8 cellular contexts compared by ENCODE assay signal in genomic region chr5:136036991-136037705, GRCh38. TPM values are rescaled to one million over a fixed set of nuclear protein-coding genes. Genes with fewer than 3 reads are reported as not detected.
DNase-seq lines count a peak whose midpoint lies in the region; ATAC-seq, FAIRE-seq and TF ChIP-seq lines count a peak whose summit lies in the region.

No MANE protein-coding gene starts in this region.

- WGBS in right lobe of liver (ENCODE audit: insufficient coverage, low coverage, low lambda C conversion rate, missing lambda C conversion rate) = 53% methylated on average over 9 of the region's 10 CpGs
- 96% methylated on average over 10 of the region's 10 CpGs for WGBS in HepG2 (ENCODE audit: low lambda C conversion rate)
- WGBS in mesenchymal stem cell = 39% methylated on average over 9 of the region's 10 CpGs
- 64 to 82% (median 74%) methylated on average over 10 of the region's 10 CpGs for WGBS in adrenal gland, 4 donors

- no peak for TF ChIP-seq RAD21 in HepG2 (CRISPR knock-in tag; IDR thresholded peaks at IDR 0.05)

- peak overlapping the region; percentile 28 to 92 for H2BK12ac ChIP-seq in mesenchymal stem cell (ENCODE audit: low read length in 2 of 2)

- H3K36me3 ChIP-seq in right lobe of liver (peaks cover 0 to 5% (median 0%) of the 10 kb centered on the region in 4 donors), HepG2 (replicated peaks in 1 of 2; ENCODE audit: control insufficient read depth in 1 of 2, insufficient read depth in 2 of 2, low read length in 2 of 2) (peaks cover 21 to 62% of the 10 kb centered on the region in 2 experiments), mesenchymal stem cell (ENCODE audit: control insufficient read depth in 1 of 2, insufficient read depth in 2 of 2, low read depth in 1 of 2, low read length in 2 of 2) (peaks cover 24 to 77% of the 10 kb centered on the region in 2 experiments), adrenal gland (replicated peaks in 1 of 2) (no peaks in the 10 kb centered on the region)

- DNase-seq in right lobe of liver (no peak), HepG2 (ENCODE audit: low spot score) (no peak), NCI-H774 (lab: John Stamatoyannopoulos, UW) (peak; percentile 76), mesenchymal stem cell (peak; percentile 75), adrenal gland (no peak), NCI-H2171 treated with DMSO at 0.1 percent for 48 hours (lab: John Stamatoyannopoulos, UW) (no peak)
- peak; percentile 52 to 58 for DNase-seq in activated naive CD4-positive, alpha-beta T cell treated with anti-CD3 and anti-CD28 coated beads, Interleukin-2, amount 50 U/mL, for 72 hours (ENCODE audit: low spot score in 2 of 2)

- H3K4me1 ChIP-seq in right lobe of liver (no peaks in the 10 kb centered on the region), HepG2 (ENCODE audit: insufficient read depth, low read length) (peaks cover 35% of the 10 kb centered on the region), mesenchymal stem cell (ENCODE audit: control insufficient read depth, insufficient read depth, low read depth, low read length) (peaks cover 29% of the 10 kb centered on the region), adrenal gland (replicated peaks in 1 of 2) (no peaks in the 10 kb centered on the region)

- H3K23ac ChIP-seq in mesenchymal stem cell (ENCODE audit: low read length in 2 of 2) = peak overlapping the region in 1 of 2 experiments; percentile 9

- H4K91ac ChIP-seq in mesenchymal stem cell (ENCODE audit: low read length) = peak overlapping the region; percentile 87

- H3K36me3 Mint-ChIP-seq in activated naive CD4-positive, alpha-beta T cell treated with anti-CD3 and anti-CD28 coated beads, Interleukin-2, amount 50 U/mL, for 72 hours = peaks cover 6 to 11% of the 10 kb centered on the region in 2 donors

- H2AFZ ChIP-seq in HepG2 (ENCODE audit: low read length) (no peak overlapping the region), mesenchymal stem cell (ENCODE audit: low read depth, low read length) (no peak overlapping the region)

- peak overlapping the region; percentile 69 to 95 for H3K18ac ChIP-seq in mesenchymal stem cell (ENCODE audit: low read depth in 1 of 2, low read length in 2 of 2)

- in situ Hi-C loops in HepG2 (cut with HindIII; ENCODE audit: extremely low pct_ligation_motif_present, low pct_unique_long_range_greater_than_20kb) = no loop called here

- H3K4me2 ChIP-seq in HepG2 (ENCODE audit: low read depth, low read length) (no peak overlapping the region), mesenchymal stem cell (ENCODE audit: low read length, poor library complexity, severe bottlenecking) (no peak overlapping the region)

- peak overlapping the region in 1 of 2 experiments; percentile 79 for H3K4ac ChIP-seq in mesenchymal stem cell (ENCODE audit: low read depth in 1 of 2, low read length in 2 of 2)

- peak in 3 of 4 donors; percentile 8 to 46 (median 42) for ATAC-seq in right lobe of liver
- ATAC-seq in HepG2 = no peak
- peak; percentile 41 for ATAC-seq in HG03066 (IDR thresholded peaks at IDR 0.05; ENCODE audit: low read depth, unreplicated experiment)
- ATAC-seq in activated naive CD4-positive, alpha-beta T cell treated with anti-CD3 and anti-CD28 coated beads, Interleukin-2, amount 50 U/mL, for 72 hours = peak; percentile 96 to 99

- intact Hi-C loops in right lobe of liver (cut with DNase I) = no loop called here
- intact Hi-C loops in HepG2 (cut with micrococcal nuclease; ENCODE audit: unreplicated experiment) = no loop called here
- intact Hi-C loops in adrenal gland (cut with DNase I) = no loop called here

- no peaks in the 10 kb centered on the region for H3K27me3 ChIP-seq in right lobe of liver
- H3K27me3 ChIP-seq in HepG2 (ENCODE audit: control insufficient read depth in 1 of 2, insufficient read depth in 2 of 2, low read length in 2 of 2) = no peaks in the 10 kb centered on the region
- no peaks in the 10 kb centered on the region for H3K27me3 ChIP-seq in mesenchymal stem cell (ENCODE audit: control insufficient read depth in 1 of 2, insufficient read depth in 1 of 2, low read length in 2 of 2)
- H3K27me3 ChIP-seq in adrenal gland = no peaks in the 10 kb centered on the region

- no peak overlapping the region for H3K14ac ChIP-seq in mesenchymal stem cell (ENCODE audit: low read length in 2 of 2)

- H2BK15ac ChIP-seq in mesenchymal stem cell (ENCODE audit: low read depth, poor library complexity, severe bottlenecking) = no peak overlapping the region

- TF ChIP-seq EP300 in HepG2 (IDR thresholded peaks at IDR 0.05; ENCODE audit: low read depth in 2 of 2, low read length in 2 of 2) = no peak
- TF ChIP-seq EP300 in HepG2 (CRISPR knock-in tag; IDR thresholded peaks at IDR 0.05; ENCODE audit: borderline replicate concordance) = no peak

- H3K9me3 ChIP-seq in right lobe of liver (no peaks in the 10 kb centered on the region), HepG2 (ENCODE audit: low read length) (no peaks in the 10 kb centered on the region), mesenchymal stem cell (ENCODE audit: control insufficient read depth, low read length) (peaks cover 5% of the 10 kb centered on the region), adrenal gland (replicated peaks in 1 of 3) (no peaks in the 10 kb centered on the region)

- no peak for TF ChIP-seq CTCF in right lobe of liver (IDR thresholded peaks at IDR 0.05)
- TF ChIP-seq CTCF in HepG2 (CRISPR knock-in tag; IDR thresholded peaks at IDR 0.05) = no peak
- no peak for TF ChIP-seq CTCF in adrenal gland (IDR thresholded peaks at IDR 0.05)

- H2BK120ac ChIP-seq in mesenchymal stem cell (ENCODE audit: low read depth, low read length) = peak overlapping the region; percentile 85

- H4K20me1 ChIP-seq in HepG2 (ENCODE audit: insufficient read depth, low read length) = no peaks in the 10 kb centered on the region

- peak overlapping the region; percentile 8 for H4K8ac ChIP-seq in mesenchymal stem cell (ENCODE audit: low read length)

- H3K27ac ChIP-seq in right lobe of liver = no peak overlapping the region
- no peak overlapping the region for H3K27ac ChIP-seq in HepG2 (ENCODE audit: extremely low read length, insufficient read depth, low read length)
- H3K27ac ChIP-seq in mesenchymal stem cell (ENCODE audit: low read length, poor library complexity, severe bottlenecking) = peak overlapping the region; percentile 89
- peak overlapping the region in 2 of 5 donors; percentile 11 to 63 for H3K27ac ChIP-seq in adrenal gland

- peaks cover 25% of the 10 kb centered on the region for H3K79me1 ChIP-seq in mesenchymal stem cell (replicated peaks; ENCODE audit: low read length, poor library complexity, severe bottlenecking)

- H3K4me3 ChIP-seq in right lobe of liver (no peak overlapping the region), HepG2 (replicated peaks in 1 of 3; ENCODE audit: insufficient read depth in 1 of 3, low read depth in 2 of 3, low read length in 3 of 3) (no peak overlapping the region), mesenchymal stem cell (ENCODE audit: insufficient read depth in 1 of 2, low read depth in 1 of 2, low read length in 2 of 2) (no peak overlapping the region), adrenal gland (no peak overlapping the region)

- CTCF ChIA-PET in HepG2 (lab: Yijun Ruan, JAX; ENCODE audit: low intra/inter-chr PET ratio, low total read pairs) = no interaction called here

- TF ChIP-seq POLR2A in right lobe of liver (IDR thresholded peaks at IDR 0.05) (no peak), HepG2 (IDR thresholded peaks at IDR 0.05; ENCODE audit: insufficient read depth in 1 of 2, low read depth in 2 of 2, low read length in 2 of 2) (no peak), adrenal gland (IDR thresholded peaks at IDR 0.05) (no peak)

- no peak overlapping the region for H3K9ac ChIP-seq in HepG2 (ENCODE audit: insufficient read depth, low read depth, low read length)
- H3K9ac ChIP-seq in mesenchymal stem cell (ENCODE audit: low read length) = no peak overlapping the region

- POLR2A ChIA-PET in HepG2 (lab: Yijun Ruan, JAX) = interaction anchor here (2.5 to 10.6 kb wide), 2 partner anchors 9 to 16 kb away, joined by 12 to 129 read pairs; partner anchors contain the start of gene TGFBI

- peak overlapping the region; percentile 98 for H2AK5ac ChIP-seq in mesenchymal stem cell (ENCODE audit: low read length, severe bottlenecking)

- H2BK5ac ChIP-seq in mesenchymal stem cell (ENCODE audit: low read depth, low read length, poor library complexity, severe bottlenecking) = peak overlapping the region; percentile 53

- no peak for FAIRE-seq in HepG2 (lab: Jason Lieb, UNC)

- H3K9me3 Mint-ChIP-seq in activated naive CD4-positive, alpha-beta T cell treated with anti-CD3 and anti-CD28 coated beads, Interleukin-2, amount 50 U/mL, for 72 hours = peaks cover 0 to 3% of the 10 kb centered on the region in 2 donors

- peaks cover 4% of the 10 kb centered on the region for H3K79me2 ChIP-seq in HepG2 (ENCODE audit: insufficient read depth, low read length)

- BruUV-seq in HepG2 (replicated peaks; lab: Mats Ljungman, UMichigan) = no TSS peak

- peak overlapping the region; percentile 24 to 92 for H3K27ac Mint-ChIP-seq in activated naive CD4-positive, alpha-beta T cell treated with anti-CD3 and anti-CD28 coated beads, Interleukin-2, amount 50 U/mL, for 72 hours

RNA-seq across cellular contexts. Expression of gene TGFBI, which starts 8.4 kb away (rescaled TPM):
- total RNA-seq in right lobe of liver (100 to 1,000 TPM in 3 of 6 experiments, 10 to 100 TPM in 3; 30.7 to 143 (median 87.2) TPM), HepG2 (2016; rRNA removed; fragmentation: Illumina TruSeq; extraction: Trizol) (138 and 275 TPM in 2 replicates), adrenal gland (100 to 1,000 TPM in 5 of 8 donors, 10 to 100 TPM in 3; 48.4 to 200 (median 123) TPM)
- total RNA-seq in HepG2 (2016; cell fraction: cytosol; rRNA removed; fragmentation: Illumina TruSeq; extraction: Trizol; ENCODE audit: low read depth) = 50.3 and 55.8 TPM in 2 replicates
- total RNA-seq in HepG2 (2016; cell fraction: insoluble cytoplasmic fraction; rRNA removed; fragmentation: Illumina TruSeq; extraction: Trizol) = 131 and 276 TPM in 2 replicates
- total RNA-seq in HepG2 (2016; cell fraction: membrane; rRNA removed; fragmentation: Illumina TruSeq; extraction: Trizol) = 113 and 131 TPM in 2 replicates
- 247 and 314 TPM in 2 replicates for total RNA-seq in HepG2 (2016; cell fraction: nucleus; rRNA removed; fragmentation: Illumina TruSeq; extraction: Trizol)
- polyA plus RNA-seq in HepG2 (2011; rRNA removed) (441 and 457 TPM in 2 replicates), adrenal gland (100 to 1,000 TPM in 2 of 3 donors, 10 to 100 TPM in 1; 42.9 to 126 (median 103) TPM)
- polyA plus RNA-seq in HepG2 (2011; cell fraction: cytosol; rRNA removed) = 304 and 337 TPM in 2 replicates
- polyA plus RNA-seq in HepG2 (2011; cell fraction: nucleus; rRNA removed) = 658 and 897 TPM in 2 replicates
- polyA plus RNA-seq in HepG2 (2012) = 309 and 371 TPM in 2 replicates
- 43.1 and 46.7 TPM in 2 replicates for polyA plus RNA-seq in HepG2 (2016; cell fraction: cytosol; fragmentation: Illumina TruSeq; extraction: Trizol; ENCODE audit: low read depth)
- 120 and 134 TPM in 2 replicates for polyA plus RNA-seq in HepG2 (2016; cell fraction: insoluble cytoplasmic fraction; fragmentation: Illumina TruSeq; extraction: Trizol; ENCODE audit: low read depth)
- polyA plus RNA-seq in HepG2 (2016; cell fraction: membrane; fragmentation: Illumina TruSeq; extraction: Trizol; ENCODE audit: low read depth) = 83.1 and 98.3 TPM in 2 replicates
- polyA plus RNA-seq in HepG2 (2016; cell fraction: nucleus; fragmentation: Illumina TruSeq; extraction: Trizol; ENCODE audit: insufficient read depth, low read depth) = 385 and 414 TPM in 2 replicates
- 25.5 and 364 TPM in 2 replicates for polyA minus RNA-seq in HepG2 (2011; rRNA and poly(A)+ RNA removed; ENCODE audit: low replicate concordance)
- polyA minus RNA-seq in HepG2 (2011; cell fraction: cytosol; rRNA and poly(A)+ RNA removed) = 249 and 302 TPM in 2 replicates
- 204 and 216 TPM in 2 replicates for polyA minus RNA-seq in HepG2 (2011; cell fraction: nucleus; rRNA and poly(A)+ RNA removed)
- not detected for total RNA-seq in activated naive CD4-positive, alpha-beta T cell treated with anti-CD3 and anti-CD28 coated beads, Interleukin-2, amount 50 U/mL, for 72 hours
- 1,930 TPM for polyA plus RNA-seq in mesenchymal stem cell (2013, experiment 1 of 2)
- 1,910 TPM for polyA plus RNA-seq in mesenchymal stem cell (2013, experiment 2 of 2)

Comparison
In these comparisons a context has a peak if more than half of its experiments do, and no peak if none do; other contexts are left out.
1. DNase-seq: peak in NCI-H774 (single experiment), activated naive CD4-positive, alpha-beta T cell treated with anti-CD3 and anti-CD28 coated beads, Interleukin-2, amount 50 U/mL, for 72 hours (2 of 2) and mesenchymal stem cell (single experiment); none in right lobe of liver (0 of 3), HepG2 (single experiment), adrenal gland (0 of 7) and NCI-H2171 treated with DMSO at 0.1 percent for 48 hours (single experiment).
2. RNA of gene TGFBI, which starts 8.4 kb away (total RNA-seq): 50.3 to 314 TPM in HepG2, 48.4 to 200 TPM in adrenal gland and 30.7 to 143 TPM in right lobe of liver; not detected in activated naive CD4-positive, alpha-beta T cell treated with anti-CD3 and anti-CD28 coated beads, Interleukin-2, amount 50 U/mL, for 72 hours; every median in the first group is over 10 times any median in the second.